In genomic region chr1:1361982-1362423, GRCh38 we compare ENCODE assay signal across 8 cellular contexts. TPM values are rescaled to one million over a fixed set of nuclear protein-coding genes. Genes with fewer than 3 reads are reported as not detected.
DNase-seq lines count a peak whose midpoint lies in the region; TF ChIP-seq lines count a peak whose summit lies in the region.

No MANE protein-coding gene starts in this region.

- H4K91ac ChIP-seq in trophoblast cell (ENCODE audit: low read depth, low read length), result peak overlapping the region; percentile 7

- no peak overlapping the region for H4K12ac ChIP-seq in trophoblast cell (ENCODE audit: low read depth, low read length)

- no peak overlapping the region for H2AK5ac ChIP-seq in trophoblast cell (ENCODE audit: low read length)

- H3K36me3 ChIP-seq in trophoblast cell (ENCODE audit: control insufficient read depth in 1 of 2, insufficient read depth in 2 of 2, low read length in 2 of 2), result no peaks in the 10 kb centered on the region

- H3K9me3 Mint-ChIP-seq in activated T-cell treated with anti-CD3 and anti-CD28 coated beads, Interleukin-2, amount 50 U/mL, for 24 hours, result no peaks in the 10 kb centered on the region

- no peak overlapping the region for H2AFZ ChIP-seq in trophoblast cell (ENCODE audit: insufficient read depth, low read length, poor library complexity)

- H3K79me2 ChIP-seq in trophoblast cell (ENCODE audit: control insufficient read depth, insufficient read depth, low read length, poor library complexity), result peaks cover 21% of the 10 kb centered on the region

- H3K14ac ChIP-seq in trophoblast cell (ENCODE audit: low read length), result no peak overlapping the region

- no peaks in the 10 kb centered on the region for H3K36me3 Mint-ChIP-seq in activated T-cell treated with anti-CD3 and anti-CD28 coated beads, Interleukin-2, amount 50 U/mL, for 24 hours (ENCODE audit: low read depth)

- no peak overlapping the region for H3K18ac ChIP-seq in trophoblast cell (ENCODE audit: low read length)

- peak overlapping the region; percentile 19 for H2BK12ac ChIP-seq in trophoblast cell (ENCODE audit: low read length)

- no peak overlapping the region for H3K4me3 Mint-ChIP-seq in activated T-cell treated with anti-CD3 and anti-CD28 coated beads, Interleukin-2, amount 50 U/mL, for 24 hours

- H2BK120ac ChIP-seq in trophoblast cell (ENCODE audit: insufficient read depth, low read length, poor library complexity), result peak overlapping the region; percentile 14

- H3K9ac ChIP-seq in trophoblast cell (ENCODE audit: low read length), result no peak overlapping the region

- H3K79me1 ChIP-seq in trophoblast cell (ENCODE audit: low read length), result peaks cover 42% of the 10 kb centered on the region

- no peak overlapping the region for H3K4me2 ChIP-seq in trophoblast cell (ENCODE audit: low read length)

- TF ChIP-seq CTCF in AG09319 (IDR thresholded peaks at IDR 0.05; ENCODE audit: low read depth, low read length), result peak; percentile 47

- no peak overlapping the region for H2BK5ac ChIP-seq in trophoblast cell (ENCODE audit: low read depth, low read length, poor library complexity)

- H3K4ac ChIP-seq in trophoblast cell (ENCODE audit: low read depth, low read length), result no peak overlapping the region

- WGBS in trophoblast cell (ENCODE audit: extremely low coverage, insufficient coverage, insufficient read length), result no CpG with 5 or more reads among the region's 13 CpGs

- H3K4me1 ChIP-seq in trophoblast cell (ENCODE audit: control insufficient read depth in 1 of 2, insufficient read depth in 2 of 2, low read length in 2 of 2), result peaks cover 26 to 30% of the 10 kb centered on the region in 2 experiments

- H4K8ac ChIP-seq in trophoblast cell (ENCODE audit: low read depth, low read length), result peak overlapping the region; percentile 8

- no peak overlapping the region for H3K4me3 ChIP-seq in trophoblast cell (ENCODE audit: low read depth, low read length)

- H3K9me3 ChIP-seq in trophoblast cell (ENCODE audit: insufficient read depth, low read depth, low read length), result peaks cover 7% of the 10 kb centered on the region

- no peak overlapping the region for H3K27ac Mint-ChIP-seq in activated T-cell treated with anti-CD3 and anti-CD28 coated beads, Interleukin-2, amount 50 U/mL, for 24 hours

- no peak overlapping the region for H3K23ac ChIP-seq in trophoblast cell (ENCODE audit: low read length)

- peaks cover 18% of the 10 kb centered on the region for H3K27me3 Mint-ChIP-seq in activated T-cell treated with anti-CD3 and anti-CD28 coated beads, Interleukin-2, amount 50 U/mL, for 24 hours

- DNase-seq in AG09319 (ENCODE audit: extremely low read depth, low read depth), result peak; percentile 67
- DNase-seq in SK-N-DZ (ENCODE audit: low spot score), result peak; percentile 61
- DNase-seq in glomerular visceral epithelial cell (ENCODE audit: extremely low spot score), result peak; percentile 65
- peak; percentile 73 to 83 for DNase-seq in trophoblast cell
- no peak for DNase-seq in anterior cingulate cortex (lab: John Stamatoyannopoulos, UW)
- DNase-seq in activated T-cell treated with anti-CD3 and anti-CD28 coated beads, Interleukin-2, amount 50 U/mL, for 24 hours, result no peak
- no peak for DNase-seq in NK-92 (lab: John Stamatoyannopoulos, UW; ENCODE audit: unreplicated experiment)
- DNase-seq in MV-4-11 (lab: John Stamatoyannopoulos, UW), result no peak

- H3K27ac ChIP-seq in trophoblast cell (ENCODE audit: low read depth, low read length), result peak overlapping the region; percentile 97

- H3K4me1 Mint-ChIP-seq in activated T-cell treated with anti-CD3 and anti-CD28 coated beads, Interleukin-2, amount 50 U/mL, for 24 hours (ENCODE audit: low read depth), result peaks cover 11% of the 10 kb centered on the region

- H3K27me3 ChIP-seq in trophoblast cell (ENCODE audit: insufficient read depth, low read length), result no peaks in the 10 kb centered on the region

RNA-seq across cellular contexts. Expression of gene MXRA8, which starts 3.6 kb away (rescaled TPM):
- polyA plus RNA-seq in SK-N-DZ (2014; cell fraction: cytosol; rRNA removed), result 134 and 140 TPM in 2 replicates
- polyA plus RNA-seq in SK-N-DZ (2014; cell fraction: nucleus; rRNA removed), result 385 and 502 TPM in 2 replicates
- 198 and 200 TPM in 2 replicates for polyA plus RNA-seq in trophoblast cell (2013)

RNA-seq across cellular contexts. Expression of gene DVL1, which starts 12.8 kb away (rescaled TPM):
- 38.4 and 48.5 TPM in 2 replicates for polyA plus RNA-seq in SK-N-DZ (2014; cell fraction: cytosol; rRNA removed)
- polyA plus RNA-seq in SK-N-DZ (2014; cell fraction: nucleus; rRNA removed), result 268 and 305 TPM in 2 replicates
- 49.5 and 53.4 TPM in 2 replicates for polyA plus RNA-seq in trophoblast cell (2013)

RNA-seq across cellular contexts. Expression of gene AURKAIP1, which starts 13.0 kb away (rescaled TPM):
- polyA plus RNA-seq in SK-N-DZ (2014; cell fraction: cytosol; rRNA removed), result 141 and 178 TPM in 2 replicates
- 162 and 257 TPM in 2 replicates for polyA plus RNA-seq in SK-N-DZ (2014; cell fraction: nucleus; rRNA removed)
- polyA plus RNA-seq in trophoblast cell (2013), result 113 and 117 TPM in 2 replicates

RNA-seq across cellular contexts. Expression of gene TAS1R3, which starts 30.9 kb away (rescaled TPM):
- polyA plus RNA-seq in SK-N-DZ (2014; cell fraction: cytosol; rRNA removed), result 0.07 and 0.33 TPM in 2 replicates
- polyA plus RNA-seq in SK-N-DZ (2014; cell fraction: nucleus; rRNA removed), result 0.54 and 0.69 TPM in 2 replicates
- 0.17 and 0.21 TPM in 2 replicates for polyA plus RNA-seq in trophoblast cell (2013)

RNA-seq across cellular contexts. Expression of gene CCNL2, which starts 37.1 kb away (rescaled TPM):
- polyA plus RNA-seq in SK-N-DZ (2014; cell fraction: cytosol; rRNA removed), result 114 and 186 TPM in 2 replicates
- 1,610 and 2,471 TPM in 2 replicates for polyA plus RNA-seq in SK-N-DZ (2014; cell fraction: nucleus; rRNA removed)
- 113 and 119 TPM in 2 replicates for polyA plus RNA-seq in trophoblast cell (2013)

Comparison
In these comparisons a context has a peak if more than half of its experiments do, and no peak if none do; other contexts are left out.
1. DNase-seq: peak in AG09319 (single experiment), SK-N-DZ (single experiment), glomerular visceral epithelial cell (single experiment) and trophoblast cell (2 of 2); none in anterior cingulate cortex (0 of 58), activated T-cell treated with anti-CD3 and anti-CD28 coated beads, Interleukin-2, amount 50 U/mL, for 24 hours (single experiment), NK-92 (single experiment) and MV-4-11 (single experiment).